In the genomic region with DNA sequence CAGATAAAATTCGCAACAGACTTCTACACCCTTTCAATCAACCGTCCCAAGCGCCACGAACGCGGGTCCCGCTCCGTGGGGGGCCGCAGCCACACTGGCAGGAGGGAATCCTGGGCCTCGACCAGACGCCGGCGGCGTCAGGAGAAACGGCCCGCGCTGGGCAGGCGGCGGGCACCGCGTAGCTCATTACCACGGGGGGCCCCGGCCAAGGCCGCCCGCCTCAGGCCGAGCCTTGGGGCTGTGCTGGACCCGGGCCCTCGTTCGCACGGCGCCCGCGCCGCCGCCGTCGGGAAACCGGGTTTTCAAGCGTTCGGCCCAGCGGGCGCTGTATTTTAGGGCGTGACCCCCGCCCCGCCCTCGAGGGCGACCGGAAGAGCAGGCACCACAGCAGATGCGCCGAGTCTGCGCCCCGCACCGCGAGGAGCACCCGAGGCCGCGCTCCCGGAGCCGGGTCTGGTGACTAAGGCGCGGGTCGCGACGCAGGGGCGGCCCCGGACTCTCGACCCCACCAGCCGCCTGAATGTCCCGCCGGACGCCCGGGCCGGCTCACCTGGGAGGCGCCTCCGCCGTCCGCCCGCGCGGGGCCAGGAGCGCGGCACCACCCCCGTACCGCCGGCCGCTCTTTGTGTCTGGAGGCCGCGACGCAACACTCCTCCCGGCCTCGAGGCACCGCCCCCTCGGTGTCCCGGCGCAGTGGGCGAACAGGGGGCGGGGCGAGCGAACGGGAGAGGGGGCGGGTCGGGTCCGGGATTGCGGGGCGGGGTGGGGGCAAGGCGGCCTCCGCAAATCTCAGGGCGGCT, we compare ENCODE assay signal across 8 cellular contexts.
DNase-seq lines count a peak whose midpoint lies in the region; ATAC-seq and TF ChIP-seq lines count a peak whose summit lies in the region.

Gene NINL (minus strand): TSS at position 627 of the 800 bp plus-strand sequence. CDS start 58,944 bp downstream, outside the sequence.

- no peaks in the 10 kb centered on the region for H3K27me3 ChIP-seq in effector memory CD4-positive, alpha-beta T cell (replicated peaks; ENCODE audit: control insufficient read depth, insufficient read depth, low read length, poor library complexity, severe bottlenecking)

- no peak for TF ChIP-seq CTCF in AG10803 (conservative IDR thresholded peaks at IDR 0.05; ENCODE audit: low read length)

- DNase-seq in AG10803 (ENCODE audit: low read depth) (peak; percentile 58), NCI-H1417 (lab: John Stamatoyannopoulos, UW) (peak; percentile 30 to 93 (median 89)), medulla oblongata (ENCODE audit: extremely low spot score) (peak; percentile 29), NCI-H187 treated with DMSO at 0.1 percent for 48 hours (lab: John Stamatoyannopoulos, UW) (no peak)
- DNase-seq in activated CD4-positive, alpha-beta T cell treated with anti-CD3 and anti-CD28 coated beads, Interleukin-2, amount 50 U/mL, for 48 hours, result peak; percentile 50 to 61
- DNase-seq in effector memory CD4-positive, alpha-beta T cell, result peak; percentile 3 to 9 (median 7)
- DNase-seq in stimulated activated CD4-positive, alpha-beta T cell treated with anti-CD3 and anti-CD28 coated beads, TNF-alpha, amount 100 ng/mL, for 48 hours (ENCODE audit: low read depth in 3 of 3), result peak in 2 of 3 donors; percentile 17 to 27

- H3K27ac ChIP-seq in effector memory CD4-positive, alpha-beta T cell (ENCODE audit: insufficient read depth, low read length, poor library complexity, severe bottlenecking), result no peak within 1 kb of the TSS

- H3K4me3 ChIP-seq in AG10803 (ENCODE audit: low read length), result peak within 1 kb of the TSS; percentile 64
- peak within 1 kb of the TSS; percentile 59 for H3K4me3 ChIP-seq in effector memory CD4-positive, alpha-beta T cell (ENCODE audit: insufficient read depth, low read depth, low read length, poor library complexity, severe bottlenecking)

- no peaks in the 10 kb centered on the region for H3K9me3 ChIP-seq in effector memory CD4-positive, alpha-beta T cell (ENCODE audit: control insufficient read depth, low read length)

- peaks cover 5% of the 10 kb centered on the region for H3K4me1 ChIP-seq in effector memory CD4-positive, alpha-beta T cell (ENCODE audit: control insufficient read depth, insufficient read depth, low read length, poor library complexity, severe bottlenecking)

- peak; percentile 80 for ATAC-seq in GM19438 (IDR thresholded peaks at IDR 0.05; ENCODE audit: low read depth, unreplicated experiment)

- H3K36me3 ChIP-seq in effector memory CD4-positive, alpha-beta T cell (ENCODE audit: control insufficient read depth, insufficient read depth, low read length), result no peaks in the 10 kb centered on the region
